ENCODE assay signal across 2 cellular contexts in the genomic region with DNA sequence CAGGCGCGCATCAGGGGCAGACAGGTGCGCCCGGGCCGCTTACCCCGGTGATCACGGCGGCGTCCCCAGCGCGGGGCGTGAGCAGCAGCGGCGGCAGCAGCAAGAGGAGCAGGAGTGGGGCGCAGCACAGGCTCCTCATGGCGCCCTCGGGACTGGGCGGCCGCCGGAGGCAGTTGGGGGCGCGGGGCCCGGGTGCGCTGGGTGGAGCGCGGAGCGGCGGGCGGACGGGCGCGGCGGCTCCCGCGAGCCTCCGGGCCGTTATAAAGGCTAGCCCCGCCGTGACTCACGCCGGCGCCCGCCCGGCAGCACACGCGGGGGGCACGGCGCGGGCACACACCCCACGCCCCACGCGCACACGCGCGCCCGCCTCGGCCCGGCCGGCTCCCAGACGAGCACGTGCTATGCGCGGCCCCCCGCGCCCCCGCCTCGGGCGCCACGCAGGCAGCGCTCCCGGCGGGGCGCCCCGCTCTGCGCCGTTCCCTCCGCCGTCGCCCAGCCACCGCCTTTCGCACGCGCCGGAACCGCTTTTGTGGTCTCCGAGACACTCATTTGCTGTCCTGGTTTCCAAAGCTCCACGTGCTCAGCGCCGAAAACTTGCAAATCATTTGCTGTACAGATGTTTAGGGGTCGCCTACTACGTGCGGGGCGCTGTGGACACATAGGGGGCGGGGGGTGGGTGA.
TF ChIP-seq lines count a peak whose summit lies in the region.

A gene with protein sequence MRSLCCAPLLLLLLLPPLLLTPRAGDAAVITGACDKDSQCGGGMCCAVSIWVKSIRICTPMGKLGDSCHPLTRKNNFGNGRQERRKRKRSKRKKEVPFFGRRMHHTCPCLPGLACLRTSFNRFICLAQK (minus strand): TSS at position 235 of the 680 bp plus-strand sequence. CDS start 96 bp downstream, at position 139.

TF ChIP-seq in GM23338, 12 proteins besides CTCF, POLR2A, EP300 and RAD21:
- TF ChIP-seq, protein P1, sequence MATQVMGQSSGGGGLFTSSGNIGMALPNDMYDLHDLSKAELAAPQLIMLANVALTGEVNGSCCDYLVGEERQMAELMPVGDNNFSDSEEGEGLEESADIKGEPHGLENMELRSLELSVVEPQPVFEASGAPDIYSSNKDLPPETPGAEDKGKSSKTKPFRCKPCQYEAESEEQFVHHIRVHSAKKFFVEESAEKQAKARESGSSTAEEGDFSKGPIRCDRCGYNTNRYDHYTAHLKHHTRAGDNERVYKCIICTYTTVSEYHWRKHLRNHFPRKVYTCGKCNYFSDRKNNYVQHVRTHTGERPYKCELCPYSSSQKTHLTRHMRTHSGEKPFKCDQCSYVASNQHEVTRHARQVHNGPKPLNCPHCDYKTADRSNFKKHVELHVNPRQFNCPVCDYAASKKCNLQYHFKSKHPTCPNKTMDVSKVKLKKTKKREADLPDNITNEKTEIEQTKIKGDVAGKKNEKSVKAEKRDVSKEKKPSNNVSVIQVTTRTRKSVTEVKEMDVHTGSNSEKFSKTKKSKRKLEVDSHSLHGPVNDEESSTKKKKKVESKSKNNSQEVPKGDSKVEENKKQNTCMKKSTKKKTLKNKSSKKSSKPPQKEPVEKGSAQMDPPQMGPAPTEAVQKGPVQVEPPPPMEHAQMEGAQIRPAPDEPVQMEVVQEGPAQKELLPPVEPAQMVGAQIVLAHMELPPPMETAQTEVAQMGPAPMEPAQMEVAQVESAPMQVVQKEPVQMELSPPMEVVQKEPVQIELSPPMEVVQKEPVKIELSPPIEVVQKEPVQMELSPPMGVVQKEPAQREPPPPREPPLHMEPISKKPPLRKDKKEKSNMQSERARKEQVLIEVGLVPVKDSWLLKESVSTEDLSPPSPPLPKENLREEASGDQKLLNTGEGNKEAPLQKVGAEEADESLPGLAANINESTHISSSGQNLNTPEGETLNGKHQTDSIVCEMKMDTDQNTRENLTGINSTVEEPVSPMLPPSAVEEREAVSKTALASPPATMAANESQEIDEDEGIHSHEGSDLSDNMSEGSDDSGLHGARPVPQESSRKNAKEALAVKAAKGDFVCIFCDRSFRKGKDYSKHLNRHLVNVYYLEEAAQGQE (IDR thresholded peaks at IDR 0.05; ENCODE audit: unreplicated experiment) = no peak
- TF ChIP-seq EZH2phosphoT487 (IDR thresholded peaks at IDR 0.05; ENCODE audit: unreplicated experiment) (peak; percentile 30), POLR2AphosphoS5 (IDR thresholded peaks at IDR 0.05; ENCODE audit: low read depth) (no peak)

TF ChIP-seq in H1, 55 proteins besides CTCF, POLR2A, EP300 and RAD21:
- TF ChIP-seq SUZ12 (IDR thresholded peaks at IDR 0.05; ENCODE audit: low read length) (peak; percentile 76), SIX5 (IDR thresholded peaks at IDR 0.05; ENCODE audit: low read depth, low read length) (no peak), CEBPB (IDR thresholded peaks at IDR 0.05; ENCODE audit: low read depth, low read length) (no peak), CHD1 (IDR thresholded peaks at IDR 0.05; ENCODE audit: low read depth, low read length) (no peak), TEAD4 (IDR thresholded peaks at IDR 0.05; ENCODE audit: low read depth, low read length) (no peak), PHF8 (conservative IDR thresholded peaks at IDR 0.05; ENCODE audit: low read depth, low read length) (no peak), RXRA (IDR thresholded peaks at IDR 0.05; ENCODE audit: insufficient read depth, low read depth, low read length) (no peak), ZNF274 (IDR thresholded peaks at IDR 0.05; ENCODE audit: borderline replicate concordance, extremely low read depth, low read length) (no peak), BCL11A (IDR thresholded peaks at IDR 0.05; ENCODE audit: low read depth in 2 of 2, low read length in 2 of 2) (no peak), CBX5 (IDR thresholded peaks at IDR 0.05; ENCODE audit: low read depth, low read length) (no peak), TAF7 (optimal IDR thresholded peaks at IDR 0.05; ENCODE audit: borderline replicate concordance, low read depth, low read length) (no peak), POLR2AphosphoS5 (IDR thresholded peaks at IDR 0.05; ENCODE audit: low read depth, low read length) (no peak), BACH1 (IDR thresholded peaks at IDR 0.05; ENCODE audit: low read length) (no peak; the same call in 1 of the 2 replicates), HDAC2 (IDR thresholded peaks at IDR 0.05; ENCODE audit: borderline replicate concordance in 1 of 2, low read depth in 2 of 2, low read length in 2 of 2) (no peak), CREB1 (IDR thresholded peaks at IDR 0.05) (peak; percentile 69), CTBP2 (IDR thresholded peaks at IDR 0.05; ENCODE audit: borderline replicate concordance, insufficient read depth, insufficient read length, low read length) (no peak), FOSL1 (IDR thresholded peaks at IDR 0.05; ENCODE audit: insufficient read depth, low read depth, low read length) (no peak), ASH2L (IDR thresholded peaks at IDR 0.05; ENCODE audit: low read length) (no peak), NRF1 (IDR thresholded peaks at IDR 0.05; ENCODE audit: low read depth, low read length) (no peak), TBP (IDR thresholded peaks at IDR 0.05; ENCODE audit: low read depth, low read length) (no peak), KDM4A (IDR thresholded peaks at IDR 0.05; ENCODE audit: low read depth, low read length, severe bottlenecking) (no peak), EZH2 (IDR thresholded peaks at IDR 0.05; ENCODE audit: low read depth, low read length, severe bottlenecking) (peak; percentile 85), RBBP5 (IDR thresholded peaks at IDR 0.05; ENCODE audit: borderline replicate concordance, low read depth, low read length) (0 out of 2 replicates have a peak, but pooled peaks have one; percentile 43), JUND (IDR thresholded peaks at IDR 0.05; ENCODE audit: low read length) (no peak), TAF1 (IDR thresholded peaks at IDR 0.05; ENCODE audit: low read depth, low read length) (no peak), SP1 (IDR thresholded peaks at IDR 0.05; ENCODE audit: low read depth, low read length) (no peak), HDAC6 (IDR thresholded peaks at IDR 0.05; ENCODE audit: low read depth, low read length) (no peak), RNF2 (IDR thresholded peaks at IDR 0.05; ENCODE audit: borderline replicate concordance, low read depth, low read length, missing control alignments, poor library complexity, severe bottlenecking) (peak; percentile 38), CHD7 (IDR thresholded peaks at IDR 0.05; ENCODE audit: insufficient replicate concordance, low read length) (no peak), SIRT6 (IDR thresholded peaks at IDR 0.05; ENCODE audit: low read length) (no peak), SIN3A (conservative IDR thresholded peaks at IDR 0.05 in 1 of 2, IDR thresholded peaks at IDR 0.05 in 1 of 2; ENCODE audit: low read depth in 1 of 2, low read length in 2 of 2) (no peak), E2F6 (IDR thresholded peaks at IDR 0.05) (peak; percentile 79), CBX8 (IDR thresholded peaks at IDR 0.05; ENCODE audit: borderline replicate concordance, low read depth, low read length) (no peak), CHD2 (IDR thresholded peaks at IDR 0.05; ENCODE audit: low read length) (no peak), EGR1 (IDR thresholded peaks at IDR 0.05; ENCODE audit: borderline replicate concordance, low read depth, low read length) (no peak), JUN (IDR thresholded peaks at IDR 0.05; ENCODE audit: low read depth, low read length) (no peak), TCF12 (IDR thresholded peaks at IDR 0.05; ENCODE audit: low read depth, low read length) (no peak), MAX (IDR thresholded peaks at IDR 0.05) (peak; percentile 87)
